In the genomic region with DNA sequence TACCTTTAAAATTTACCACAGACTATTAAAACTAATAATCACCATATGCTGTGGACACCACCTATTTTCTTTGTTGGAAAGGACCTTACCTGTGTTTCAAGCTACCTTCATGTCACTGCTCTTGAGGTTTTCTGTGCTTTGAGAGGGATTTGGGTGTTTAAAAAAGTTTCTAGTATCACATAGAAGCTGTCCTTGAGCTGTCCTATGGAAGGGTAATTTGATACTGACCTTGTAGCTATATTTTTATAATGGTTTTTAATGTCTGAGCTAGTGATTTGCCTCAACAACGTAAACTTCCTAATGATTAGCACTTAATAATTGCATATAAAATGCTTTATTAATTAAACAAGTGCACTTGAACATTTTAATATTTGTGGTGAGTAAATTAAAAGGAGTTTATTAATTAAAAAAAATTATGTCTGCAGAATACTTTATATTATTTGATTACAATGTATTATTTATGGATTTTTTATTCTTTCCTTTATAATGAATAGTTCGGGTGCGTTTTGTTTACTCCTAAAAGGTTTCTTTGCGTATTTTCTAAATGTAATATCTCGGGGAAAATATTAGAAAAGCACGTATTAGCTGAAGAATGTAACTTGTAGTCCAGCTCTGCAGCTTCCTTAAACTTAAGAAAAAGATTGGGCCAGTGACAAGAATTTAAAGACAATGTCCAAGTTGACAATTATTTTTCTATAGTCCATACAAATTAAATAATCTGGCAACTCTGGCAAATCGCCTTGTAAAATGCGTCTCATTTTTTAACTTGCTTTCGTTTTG, we compare ENCODE assay signal across 8 cellular contexts. TPM values are rescaled to one million over a fixed set of nuclear protein-coding genes. Genes with fewer than 3 reads are reported as not detected.
DNase-seq lines count a peak whose midpoint lies in the region; ATAC-seq and TF ChIP-seq lines count a peak whose summit lies in the region.
"Had no signal": no experiment of that assay in that cellular context is flagged by ENCODE, and none has a peak within 500 bp of the region (broad histone marks: within the 10 kb centered on the region; RNA-seq: fewer than 3 reads in every experiment).

No MANE protein-coding gene starts in this region.

- H3K9me2 ChIP-seq in OCI-LY7 (ENCODE audit: insufficient read depth, low read length), result no peaks in the 10 kb centered on the region

- in situ Hi-C loops in mammary epithelial cell (cut with MboI; ENCODE audit: low sequenced_read_pairs in 2 of 2), result loop anchor here (25.0 kb wide), 1 partner anchor 680 kb away; no protein-coding TSS in a partner anchor

- dilution Hi-C loops in mammary epithelial cell (cut with HindIII; ENCODE audit: low sequenced_read_pairs), result loop anchor here (10.0 to 25.0 kb wide), 2 partner anchors 503 to 1005 kb away; no protein-coding TSS in a partner anchor

- BruUV-seq in OCI-LY7 (replicated peaks; lab: Mats Ljungman, UMichigan), result no TSS peak
- BruUV-seq in mammary epithelial cell (replicated peaks; lab: Mats Ljungman, UMichigan), result no TSS peak

- peaks cover 74% of the 10 kb centered on the region for H3K27me3 ChIP-seq in mammary epithelial cell (ENCODE audit: insufficient read depth, low read length)
- H3K27me3 ChIP-seq in rectal smooth muscle tissue (ENCODE audit: control insufficient read depth, insufficient read depth, low read length), result peaks cover 5% of the 10 kb centered on the region

- peak overlapping the region; percentile 36 for H3K4me3 ChIP-seq in OCI-LY7 (ENCODE audit: low read depth, low read length, poor library complexity, severe bottlenecking)
- H3K4me3 ChIP-seq in mammary epithelial cell (replicated peaks in 1 of 3; ENCODE audit: insufficient read depth in 1 of 3, low read depth in 2 of 3, low read length in 3 of 3), result no peak overlapping the region
- peak overlapping the region; percentile 71 for H3K4me3 ChIP-seq in rectal smooth muscle tissue (ENCODE audit: low read length)

- WGBS in mammary epithelial cell (ENCODE audit: low coverage, missing lambda C conversion rate), result 38% methylated on average over 9 of the region's 9 CpGs

- no peak overlapping the region for H2AFZ ChIP-seq in OCI-LY7 (ENCODE audit: low read length)
- H2AFZ ChIP-seq in mammary epithelial cell (ENCODE audit: low read depth, low read length), result no peak overlapping the region

- POLR2A ChIA-PET in OCI-LY7 (lab: Charles Lee), result interaction anchor here (0.6 to 1.0 kb wide), 6 partner anchors 164 to 1377 kb away, joined by 3 to 8 read pairs (median 4); no protein-coding TSS in a partner anchor

- H3K9me3 ChIP-seq in OCI-LY7 (ENCODE audit: low read length), result no peaks in the 10 kb centered on the region
- H3K9me3 ChIP-seq in mammary epithelial cell (replicated peaks; ENCODE audit: insufficient read depth, low read length), result no peaks in the 10 kb centered on the region

- CTCF ChIA-PET in OCI-LY7 (lab: Charles Lee; ENCODE audit: unreplicated experiment) (interaction anchor here (1.2 kb wide), 1 partner anchor 323 kb away, joined by 7 read pairs; no protein-coding TSS in a partner anchor), mammary epithelial cell (lab: Charles Lee; ENCODE audit: low non-redundant PET) (no interaction called here)

- H3K79me2 ChIP-seq in OCI-LY7 (ENCODE audit: insufficient read depth, low read depth, low read length), result no peaks in the 10 kb centered on the region
- H3K79me2 ChIP-seq in mammary epithelial cell (ENCODE audit: insufficient read depth, low read length), result no peaks in the 10 kb centered on the region

- H3K4me2 ChIP-seq in OCI-LY7 (ENCODE audit: low read length) (peak overlapping the region; percentile 35), mammary epithelial cell (ENCODE audit: insufficient read depth, low read depth, low read length) (peak overlapping the region; percentile 10)

- no peak overlapping the region for H3K9ac ChIP-seq in mammary epithelial cell (ENCODE audit: insufficient read depth, low read length)
- no peak overlapping the region for H3K9ac ChIP-seq in rectal smooth muscle tissue (ENCODE audit: low read length)

- no peak for TF ChIP-seq CTCF in OCI-LY7 (conservative IDR thresholded peaks at IDR 0.05; ENCODE audit: low read length)
- no peak for TF ChIP-seq CTCF in mammary epithelial cell (conservative IDR thresholded peaks at IDR 0.05 in 1 of 2, IDR thresholded peaks at IDR 0.05 in 1 of 2; ENCODE audit: extremely low read depth in 1 of 2, insufficient read depth in 1 of 2, low read depth in 1 of 2, low read length in 2 of 2)
- no peak for TF ChIP-seq CTCF in omental fat pad (IDR thresholded peaks at IDR 0.05)

- no peak for ATAC-seq in omental fat pad (ENCODE audit: low FRiP score)
- no peak for ATAC-seq in GM19463 (IDR thresholded peaks at IDR 0.05; ENCODE audit: unreplicated experiment)
- no peak for ATAC-seq in HG02973 (IDR thresholded peaks at IDR 0.05; ENCODE audit: unreplicated experiment)

- DNase-seq in OCI-LY7 (ENCODE audit: low spot score) (no peak), mammary epithelial cell (no peak), omental fat pad (ENCODE audit: low spot score) (no peak)
- DNase-seq: NCI-H1436 treated with DMSO at 0.1 percent for 48 hours, posterior cingulate gyrus had no signal

- intact Hi-C loops in OCI-LY7 (cut with micrococcal nuclease; ENCODE audit: unreplicated experiment) (no loop called here), mammary epithelial cell (cut with micrococcal nuclease) (no loop called here)

- no peaks in the 10 kb centered on the region for H4K20me1 ChIP-seq in OCI-LY7 (ENCODE audit: insufficient read depth, low read length)
- H4K20me1 ChIP-seq in mammary epithelial cell (ENCODE audit: insufficient read depth, low read length), result no peaks in the 10 kb centered on the region

- H3K27ac ChIP-seq in OCI-LY7 (ENCODE audit: low read depth, low read length, poor library complexity, severe bottlenecking), result no peak overlapping the region
- no peak overlapping the region for H3K27ac ChIP-seq in mammary epithelial cell (ENCODE audit: insufficient read depth, low read depth, low read length)
- peak overlapping the region; percentile 7 for H3K27ac ChIP-seq in rectal smooth muscle tissue (ENCODE audit: low read depth, low read length)

- H3K36me3 ChIP-seq in OCI-LY7 (ENCODE audit: insufficient read depth, low read length) (no peaks in the 10 kb centered on the region), mammary epithelial cell (ENCODE audit: insufficient read depth, low read length) (no peaks in the 10 kb centered on the region), rectal smooth muscle tissue (ENCODE audit: control insufficient read depth, insufficient read depth, low read length) (no peaks in the 10 kb centered on the region)

- H3K4me1 ChIP-seq in OCI-LY7 (ENCODE audit: insufficient read depth, low read length, poor library complexity, severe bottlenecking) (no peaks in the 10 kb centered on the region), mammary epithelial cell (ENCODE audit: insufficient read depth, low read length) (peaks cover 9% of the 10 kb centered on the region), rectal smooth muscle tissue (ENCODE audit: control insufficient read depth, insufficient read depth, low read length) (peaks cover 6% of the 10 kb centered on the region)

RNA-seq across cellular contexts. Expression of a gene that starts 2.3 kb away (rescaled TPM):
- total RNA-seq in OCI-LY7 (2014; rRNA removed; shearing (Covaris generic)), result not detected in 2 replicates
- total RNA-seq in OCI-LY7 (2022), result not detected in 2 replicates
- total RNA-seq in mammary epithelial cell, result under 1 TPM in 1 of 2 donors, not detected in 1; 0.16 TPM
- not detected for polyA plus RNA-seq in mammary epithelial cell
- polyA minus RNA-seq in mammary epithelial cell, result not detected
- total RNA-seq in omental fat pad, result 10 to 100 TPM in 1 of 4 donors, 1 to 10 TPM in 3; 3.7 to 24.6 (median 7.6) TPM

RNA-seq across cellular contexts. Expression of a gene that starts 9.3 kb away (rescaled TPM):
- total RNA-seq in OCI-LY7 (2014; rRNA removed; shearing (Covaris generic)), result not detected in 2 replicates
- total RNA-seq in OCI-LY7 (2022) (not detected in 2 replicates), mammary epithelial cell (not detected), omental fat pad (1 to 10 TPM in 3 of 4 donors, under 1 TPM in 1; 0.95 to 2.6 (median 1.7) TPM)
- not detected for polyA plus RNA-seq in mammary epithelial cell
- not detected for polyA minus RNA-seq in mammary epithelial cell

RNA-seq across cellular contexts. Expression of a gene that starts 15.2 kb away (rescaled TPM):
- total RNA-seq in OCI-LY7 (2014; rRNA removed; shearing (Covaris generic)), result not detected in 2 replicates
- total RNA-seq in OCI-LY7 (2022) (not detected in 2 replicates), mammary epithelial cell (not detected), omental fat pad (1 to 10 TPM in 1 of 4 donors, under 1 TPM in 2, not detected in 1; 0.56 to 1.1 (median 0.56) TPM)
- polyA plus RNA-seq in mammary epithelial cell, result not detected
- polyA minus RNA-seq in mammary epithelial cell, result not detected

RNA-seq across cellular contexts. Expression of a gene that starts 19.5 kb away (rescaled TPM):
- not detected in 2 replicates for total RNA-seq in OCI-LY7 (2014; rRNA removed; shearing (Covaris generic))
- not detected in 2 replicates for total RNA-seq in OCI-LY7 (2022)
- total RNA-seq in mammary epithelial cell, result not detected
- polyA plus RNA-seq in mammary epithelial cell, result not detected
- not detected for polyA minus RNA-seq in mammary epithelial cell
- total RNA-seq in omental fat pad, result 10 to 100 TPM in 1 of 4 donors, 1 to 10 TPM in 3; 1.0 to 14.2 (median 1.9) TPM

RNA-seq across cellular contexts. Expression of a gene that starts 24.7 kb away (rescaled TPM):
- total RNA-seq in OCI-LY7 (2014; rRNA removed; shearing (Covaris generic)), result not detected in 2 replicates
- total RNA-seq in OCI-LY7 (2022), result not detected in 2 replicates
- total RNA-seq in mammary epithelial cell, result not detected
- polyA plus RNA-seq in mammary epithelial cell, result not detected
- not detected for polyA minus RNA-seq in mammary epithelial cell
- not detected for total RNA-seq in omental fat pad

Comparison
In these comparisons a context has a peak if more than half of its experiments do, and no peak if none do; other contexts are left out.
1. H3K4me3 ChIP-seq: peak in OCI-LY7 (single experiment) and rectal smooth muscle tissue (single experiment); none in mammary epithelial cell (0 of 3).
2. RNA of a gene that starts 2.3 kb away (total RNA-seq): 3.7 to 24.6 TPM in omental fat pad; 0.16 TPM in mammary epithelial cell and not detected in OCI-LY7; every median in the first group is over 4 times any median in the second.